Comparison of ENCODE assay signal across 2 cellular contexts in the genomic region with DNA sequence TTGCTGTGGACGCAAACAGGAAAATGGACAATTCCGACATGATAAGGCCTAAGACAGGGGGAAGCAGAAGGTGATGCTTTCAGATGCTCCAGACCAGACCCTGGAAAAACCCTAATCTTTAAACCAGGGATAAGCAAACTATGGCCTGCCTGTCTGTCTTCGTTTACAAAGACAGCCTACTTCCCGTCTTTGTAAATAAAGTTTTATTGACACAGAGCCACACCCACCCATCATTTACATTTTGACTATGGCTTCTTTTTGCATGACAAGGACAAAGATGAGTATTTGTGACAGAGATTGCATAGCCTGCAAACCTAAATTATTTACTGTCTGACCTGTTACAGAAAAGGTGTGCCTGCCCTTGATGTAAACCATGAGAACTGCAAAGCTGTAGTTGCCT.
A peak's percentile ranks its signal among the peaks of the same experiment; 100 is the strongest.
TF ChIP-seq lines count a peak whose summit lies in the region.

No MANE protein-coding gene starts in this region.

TF ChIP-seq in GM23338, 12 proteins besides CTCF, POLR2A, EP300 and RAD21 (continued from another document):
- TF ChIP-seq, protein P1, sequence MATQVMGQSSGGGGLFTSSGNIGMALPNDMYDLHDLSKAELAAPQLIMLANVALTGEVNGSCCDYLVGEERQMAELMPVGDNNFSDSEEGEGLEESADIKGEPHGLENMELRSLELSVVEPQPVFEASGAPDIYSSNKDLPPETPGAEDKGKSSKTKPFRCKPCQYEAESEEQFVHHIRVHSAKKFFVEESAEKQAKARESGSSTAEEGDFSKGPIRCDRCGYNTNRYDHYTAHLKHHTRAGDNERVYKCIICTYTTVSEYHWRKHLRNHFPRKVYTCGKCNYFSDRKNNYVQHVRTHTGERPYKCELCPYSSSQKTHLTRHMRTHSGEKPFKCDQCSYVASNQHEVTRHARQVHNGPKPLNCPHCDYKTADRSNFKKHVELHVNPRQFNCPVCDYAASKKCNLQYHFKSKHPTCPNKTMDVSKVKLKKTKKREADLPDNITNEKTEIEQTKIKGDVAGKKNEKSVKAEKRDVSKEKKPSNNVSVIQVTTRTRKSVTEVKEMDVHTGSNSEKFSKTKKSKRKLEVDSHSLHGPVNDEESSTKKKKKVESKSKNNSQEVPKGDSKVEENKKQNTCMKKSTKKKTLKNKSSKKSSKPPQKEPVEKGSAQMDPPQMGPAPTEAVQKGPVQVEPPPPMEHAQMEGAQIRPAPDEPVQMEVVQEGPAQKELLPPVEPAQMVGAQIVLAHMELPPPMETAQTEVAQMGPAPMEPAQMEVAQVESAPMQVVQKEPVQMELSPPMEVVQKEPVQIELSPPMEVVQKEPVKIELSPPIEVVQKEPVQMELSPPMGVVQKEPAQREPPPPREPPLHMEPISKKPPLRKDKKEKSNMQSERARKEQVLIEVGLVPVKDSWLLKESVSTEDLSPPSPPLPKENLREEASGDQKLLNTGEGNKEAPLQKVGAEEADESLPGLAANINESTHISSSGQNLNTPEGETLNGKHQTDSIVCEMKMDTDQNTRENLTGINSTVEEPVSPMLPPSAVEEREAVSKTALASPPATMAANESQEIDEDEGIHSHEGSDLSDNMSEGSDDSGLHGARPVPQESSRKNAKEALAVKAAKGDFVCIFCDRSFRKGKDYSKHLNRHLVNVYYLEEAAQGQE (IDR thresholded peaks at IDR 0.05; ENCODE audit: unreplicated experiment), result no peak
- TF ChIP-seq STAT1 (IDR thresholded peaks at IDR 0.05; ENCODE audit: unreplicated experiment), result no peak
- TF ChIP-seq, protein P2, sequence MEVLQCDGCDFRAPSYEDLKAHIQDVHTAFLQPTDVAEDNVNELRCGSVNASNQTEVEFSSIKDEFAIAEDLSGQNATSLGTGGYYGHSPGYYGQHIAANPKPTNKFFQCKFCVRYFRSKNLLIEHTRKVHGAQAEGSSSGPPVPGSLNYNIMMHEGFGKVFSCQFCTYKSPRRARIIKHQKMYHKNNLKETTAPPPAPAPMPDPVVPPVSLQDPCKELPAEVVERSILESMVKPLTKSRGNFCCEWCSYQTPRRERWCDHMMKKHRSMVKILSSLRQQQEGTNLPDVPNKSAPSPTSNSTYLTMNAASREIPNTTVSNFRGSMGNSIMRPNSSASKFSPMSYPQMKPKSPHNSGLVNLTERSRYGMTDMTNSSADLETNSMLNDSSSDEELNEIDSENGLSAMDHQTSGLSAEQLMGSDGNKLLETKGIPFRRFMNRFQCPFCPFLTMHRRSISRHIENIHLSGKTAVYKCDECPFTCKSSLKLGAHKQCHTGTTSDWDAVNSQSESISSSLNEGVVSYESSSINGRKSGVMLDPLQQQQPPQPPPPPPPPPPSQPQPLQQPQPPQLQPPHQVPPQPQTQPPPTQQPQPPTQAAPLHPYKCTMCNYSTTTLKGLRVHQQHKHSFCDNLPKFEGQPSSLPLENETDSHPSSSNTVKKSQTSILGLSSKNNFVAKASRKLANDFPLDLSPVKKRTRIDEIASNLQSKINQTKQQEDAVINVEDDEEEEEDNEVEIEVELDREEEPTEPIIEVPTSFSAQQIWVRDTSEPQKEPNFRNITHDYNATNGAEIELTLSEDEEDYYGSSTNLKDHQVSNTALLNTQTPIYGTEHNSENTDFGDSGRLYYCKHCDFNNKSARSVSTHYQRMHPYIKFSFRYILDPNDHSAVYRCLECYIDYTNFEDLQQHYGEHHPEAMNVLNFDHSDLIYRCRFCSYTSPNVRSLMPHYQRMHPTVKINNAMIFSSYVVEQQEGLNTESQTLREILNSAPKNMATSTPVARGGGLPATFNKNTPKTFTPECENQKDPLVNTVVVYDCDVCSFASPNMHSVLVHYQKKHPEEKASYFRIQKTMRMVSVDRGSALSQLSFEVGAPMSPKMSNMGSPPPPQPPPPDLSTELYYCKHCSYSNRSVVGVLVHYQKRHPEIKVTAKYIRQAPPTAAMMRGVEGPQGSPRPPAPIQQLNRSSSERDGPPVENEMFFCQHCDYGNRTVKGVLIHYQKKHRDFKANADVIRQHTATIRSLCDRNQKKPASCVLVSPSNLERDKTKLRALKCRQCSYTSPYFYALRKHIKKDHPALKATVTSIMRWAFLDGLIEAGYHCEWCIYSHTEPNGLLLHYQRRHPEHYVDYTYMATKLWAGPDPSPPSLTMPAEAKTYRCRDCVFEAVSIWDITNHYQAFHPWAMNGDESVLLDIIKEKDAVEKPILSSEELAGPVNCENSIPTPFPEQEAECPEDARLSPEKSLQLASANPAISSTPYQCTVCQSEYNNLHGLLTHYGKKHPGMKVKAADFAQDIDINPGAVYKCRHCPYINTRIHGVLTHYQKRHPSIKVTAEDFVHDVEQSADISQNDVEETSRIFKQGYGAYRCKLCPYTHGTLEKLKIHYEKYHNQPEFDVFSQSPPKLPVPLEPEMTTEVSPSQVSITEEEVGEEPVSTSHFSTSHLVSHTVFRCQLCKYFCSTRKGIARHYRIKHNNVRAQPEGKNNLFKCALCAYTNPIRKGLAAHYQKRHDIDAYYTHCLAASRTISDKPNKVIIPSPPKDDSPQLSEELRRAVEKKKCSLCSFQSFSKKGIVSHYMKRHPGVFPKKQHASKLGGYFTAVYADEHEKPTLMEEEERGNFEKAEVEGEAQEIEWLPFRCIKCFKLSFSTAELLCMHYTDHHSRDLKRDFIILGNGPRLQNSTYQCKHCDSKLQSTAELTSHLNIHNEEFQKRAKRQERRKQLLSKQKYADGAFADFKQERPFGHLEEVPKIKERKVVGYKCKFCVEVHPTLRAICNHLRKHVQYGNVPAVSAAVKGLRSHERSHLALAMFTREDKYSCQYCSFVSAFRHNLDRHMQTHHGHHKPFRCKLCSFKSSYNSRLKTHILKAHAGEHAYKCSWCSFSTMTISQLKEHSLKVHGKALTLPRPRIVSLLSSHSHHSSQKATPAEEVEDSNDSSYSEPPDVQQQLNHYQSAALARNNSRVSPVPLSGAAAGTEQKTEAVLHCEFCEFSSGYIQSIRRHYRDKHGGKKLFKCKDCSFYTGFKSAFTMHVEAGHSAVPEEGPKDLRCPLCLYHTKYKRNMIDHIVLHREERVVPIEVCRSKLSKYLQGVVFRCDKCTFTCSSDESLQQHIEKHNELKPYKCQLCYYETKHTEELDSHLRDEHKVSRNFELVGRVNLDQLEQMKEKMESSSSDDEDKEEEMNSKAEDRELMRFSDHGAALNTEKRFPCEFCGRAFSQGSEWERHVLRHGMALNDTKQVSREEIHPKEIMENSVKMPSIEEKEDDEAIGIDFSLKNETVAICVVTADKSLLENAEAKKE (CRISPR knock-in tag; IDR thresholded peaks at IDR 0.05), result no peak
- no peak for TF ChIP-seq CREB1 (CRISPR knock-in tag; IDR thresholded peaks at IDR 0.05; ENCODE audit: low read depth)
- TF ChIP-seq JUNB (IDR thresholded peaks at IDR 0.05; ENCODE audit: unreplicated experiment), result no peak

TF ChIP-seq in K562, 482 proteins besides CTCF, POLR2A, EP300 and RAD21 (continued from another document):
- TF ChIP-seq, protein P3, sequence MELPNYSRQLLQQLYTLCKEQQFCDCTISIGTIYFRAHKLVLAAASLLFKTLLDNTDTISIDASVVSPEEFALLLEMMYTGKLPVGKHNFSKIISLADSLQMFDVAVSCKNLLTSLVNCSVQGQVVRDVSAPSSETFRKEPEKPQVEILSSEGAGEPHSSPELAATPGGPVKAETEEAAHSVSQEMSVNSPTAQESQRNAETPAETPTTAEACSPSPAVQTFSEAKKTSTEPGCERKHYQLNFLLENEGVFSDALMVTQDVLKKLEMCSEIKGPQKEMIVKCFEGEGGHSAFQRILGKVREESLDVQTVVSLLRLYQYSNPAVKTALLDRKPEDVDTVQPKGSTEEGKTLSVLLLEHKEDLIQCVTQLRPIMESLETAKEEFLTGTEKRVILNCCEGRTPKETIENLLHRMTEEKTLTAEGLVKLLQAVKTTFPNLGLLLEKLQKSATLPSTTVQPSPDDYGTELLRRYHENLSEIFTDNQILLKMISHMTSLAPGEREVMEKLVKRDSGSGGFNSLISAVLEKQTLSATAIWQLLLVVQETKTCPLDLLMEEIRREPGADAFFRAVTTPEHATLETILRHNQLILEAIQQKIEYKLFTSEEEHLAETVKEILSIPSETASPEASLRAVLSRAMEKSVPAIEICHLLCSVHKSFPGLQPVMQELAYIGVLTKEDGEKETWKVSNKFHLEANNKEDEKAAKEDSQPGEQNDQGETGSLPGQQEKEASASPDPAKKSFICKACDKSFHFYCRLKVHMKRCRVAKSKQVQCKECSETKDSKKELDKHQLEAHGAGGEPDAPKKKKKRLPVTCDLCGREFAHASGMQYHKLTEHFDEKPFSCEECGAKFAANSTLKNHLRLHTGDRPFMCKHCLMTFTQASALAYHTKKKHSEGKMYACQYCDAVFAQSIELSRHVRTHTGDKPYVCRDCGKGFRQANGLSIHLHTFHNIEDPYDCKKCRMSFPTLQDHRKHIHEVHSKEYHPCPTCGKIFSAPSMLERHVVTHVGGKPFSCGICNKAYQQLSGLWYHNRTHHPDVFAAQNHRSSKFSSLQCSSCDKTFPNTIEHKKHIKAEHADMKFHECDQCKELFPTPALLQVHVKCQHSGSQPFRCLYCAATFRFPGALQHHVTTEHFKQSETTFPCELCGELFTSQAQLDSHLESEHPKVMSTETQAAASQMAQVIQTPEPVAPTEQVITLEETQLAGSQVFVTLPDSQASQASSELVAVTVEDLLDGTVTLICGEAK (IDR thresholded peaks at IDR 0.05), result peak; percentile 91
- TF ChIP-seq, protein P3 (CRISPR knock-in tag; IDR thresholded peaks at IDR 0.05), result peak; percentile 83
